In genomic region chr2:118084483-118085089, GRCh38 we compare ENCODE assay signal across 1 cellular context.
TF ChIP-seq lines count a peak whose summit lies in the region.

No MANE protein-coding gene starts in this region.

TF ChIP-seq in GM23338, 12 proteins besides CTCF, POLR2A, EP300 and RAD21 (continued from another document):
- TF ChIP-seq ZNF462 (CRISPR knock-in tag; IDR thresholded peaks at IDR 0.05) = no peak
- TF ChIP-seq STAT1 (IDR thresholded peaks at IDR 0.05; ENCODE audit: unreplicated experiment) = no peak
- no peak for TF ChIP-seq JUNB (IDR thresholded peaks at IDR 0.05; ENCODE audit: unreplicated experiment)
- TF ChIP-seq EZH2phosphoT487 (IDR thresholded peaks at IDR 0.05; ENCODE audit: unreplicated experiment) = no peak
TF ChIP-seq in GM23338: peak in this region for 0.
